ENCODE assay signal across 1 cellular context in genomic region chr4:140980426-140981200, GRCh38.
TF ChIP-seq lines count a peak whose summit lies in the region.

No MANE protein-coding gene starts in this region.

TF ChIP-seq in GM12878, 131 proteins besides CTCF, POLR2A, EP300 and RAD21 (continued from another document):
- no peak for TF ChIP-seq E2F8 (IDR thresholded peaks at IDR 0.05; ENCODE audit: low read depth, partially characterized antibody)
- peak; percentile 83 for TF ChIP-seq RELB (IDR thresholded peaks at IDR 0.05; ENCODE audit: low read depth)
- TF ChIP-seq POU2F2 (IDR thresholded peaks at IDR 0.05; ENCODE audit: borderline replicate concordance, low read depth, low read length), result no peak
- peak; percentile 39 for TF ChIP-seq IKZF1 (conservative IDR thresholded peaks at IDR 0.05)
- TF ChIP-seq SPI1 (IDR thresholded peaks at IDR 0.05; ENCODE audit: borderline replicate concordance, insufficient read depth, low read depth, low read length), result no peak
- TF ChIP-seq JUND (IDR thresholded peaks at IDR 0.05; ENCODE audit: low read depth, low read length), result no peak
- TF ChIP-seq CBX3 (IDR thresholded peaks at IDR 0.05; ENCODE audit: borderline replicate concordance, low read depth), result no peak
- TF ChIP-seq CEBPZ (IDR thresholded peaks at IDR 0.05; ENCODE audit: low read depth, low read length), result no peak
- no peak for TF ChIP-seq GABPA (IDR thresholded peaks at IDR 0.05; ENCODE audit: low read depth)
- TF ChIP-seq SIN3A (IDR thresholded peaks at IDR 0.05; ENCODE audit: low read depth, low read length), result no peak
- TF ChIP-seq NFIC (IDR thresholded peaks at IDR 0.05; ENCODE audit: low read depth, low read length), result no peak
- TF ChIP-seq CBFB (IDR thresholded peaks at IDR 0.05; ENCODE audit: low read depth), result no peak
- no peak for TF ChIP-seq SMARCA5 (IDR thresholded peaks at IDR 0.05)
- no peak for TF ChIP-seq MYC (IDR thresholded peaks at IDR 0.05; ENCODE audit: insufficient read depth, insufficient read length, insufficient replicate concordance, low read length, severe bottlenecking)
- TF ChIP-seq IKZF2 (IDR thresholded peaks at IDR 0.05), result peak in 1 of 2 experiments; percentile 43; a peak in 3 of 4 replicates
- TF ChIP-seq HDAC6 (IDR thresholded peaks at IDR 0.05; ENCODE audit: unreplicated experiment), result no peak
- no peak for TF ChIP-seq TAF1 (IDR thresholded peaks at IDR 0.05; ENCODE audit: borderline replicate concordance, low read depth, low read length)
- TF ChIP-seq SREBF1 (IDR thresholded peaks at IDR 0.05; ENCODE audit: low read length), result no peak
- no peak for TF ChIP-seq BCLAF1 (IDR thresholded peaks at IDR 0.05)
- TF ChIP-seq RUNX3 (IDR thresholded peaks at IDR 0.05; ENCODE audit: low read length), result no peak
- no peak for TF ChIP-seq ZNF592 (IDR thresholded peaks at IDR 0.05)
- no peak for TF ChIP-seq ATF3 (IDR thresholded peaks at IDR 0.05; ENCODE audit: borderline replicate concordance, extremely low read depth, low read depth, low read length)
- TF ChIP-seq MXI1 (IDR thresholded peaks at IDR 0.05; ENCODE audit: low read depth, low read length), result no peak
- no peak for TF ChIP-seq ESRRA (IDR thresholded peaks at IDR 0.05; ENCODE audit: low read length)
